ENCODE assay signal across 9 cellular contexts in genomic region chr5:148973455-148973854, GRCh38.
DNase-seq lines count a peak whose midpoint lies in the region; TF ChIP-seq lines count a peak whose summit lies in the region.
"Had no signal": no experiment of that assay in that cellular context is flagged by ENCODE, and none has a peak within 500 bp of the region (broad histone marks: within the 10 kb centered on the region; RNA-seq: fewer than 3 reads in every experiment).

No MANE protein-coding gene starts in this region.

- H3K4me1 ChIP-seq in adipocyte (ENCODE audit: control insufficient read depth, insufficient read depth, low read length) (peaks cover 46% of the 10 kb centered on the region), right atrium auricular region (peaks cover 0 to 37% of the 10 kb centered on the region in 2 donors), tibial nerve (peaks cover 0 to 41% (median 4%) of the 10 kb centered on the region in 4 donors)

- H3K27me3 ChIP-seq in adipocyte (replicated peaks; ENCODE audit: control insufficient read depth, insufficient read depth, low read length) (no peaks in the 10 kb centered on the region), right atrium auricular region (no peaks in the 10 kb centered on the region), tibial nerve (no peaks in the 10 kb centered on the region)

- H3K9ac ChIP-seq in adipocyte (ENCODE audit: low read length) = peak overlapping the region; percentile 51

- TF ChIP-seq CTCF in right atrium auricular region (IDR thresholded peaks at IDR 0.05) (no peak), tibial nerve (IDR thresholded peaks at IDR 0.05) (no peak), GM10266 (IDR thresholded peaks at IDR 0.05; ENCODE audit: control insufficient read depth, insufficient read depth, low read depth, missing control alignments) (no peak)

- WGBS in tibial nerve, 2 donors = 42% methylated on average over 2 of the region's 2 CpGs

- H3K36me3 ChIP-seq in adipocyte (ENCODE audit: control insufficient read depth, insufficient read depth, low read length, severe bottlenecking) (no peaks in the 10 kb centered on the region), right atrium auricular region (no peaks in the 10 kb centered on the region), tibial nerve (no peaks in the 10 kb centered on the region)

- H3K9me3 ChIP-seq in adipocyte (ENCODE audit: control insufficient read depth, low read length) (no peaks in the 10 kb centered on the region), right atrium auricular region (no peaks in the 10 kb centered on the region), tibial nerve (no peaks in the 10 kb centered on the region)

- H3K27ac ChIP-seq in right atrium auricular region (peak overlapping the region; percentile 69 to 89), tibial nerve (peak overlapping the region in 3 of 4 donors; percentile 37 to 74 (median 62))

- H3K4me3 ChIP-seq in adipocyte (ENCODE audit: low read length) (peak overlapping the region; percentile 50), right atrium auricular region (no peak overlapping the region), tibial nerve (no peak overlapping the region)

- DNase-seq in HS-5 (ENCODE audit: low read depth) (peak; percentile 63), adipocyte (ENCODE audit: low read depth) (peak; percentile 20), right atrium auricular region (ENCODE audit: low spot score) (no peak), tibial nerve (ENCODE audit: low spot score in 2 of 2) (no peak), ecto neural progenitor cell (ENCODE audit: low spot score) (no peak), GM10266 (ENCODE audit: extremely low spot score) (no peak), glomerular visceral epithelial cell (ENCODE audit: extremely low spot score) (no peak)
- DNase-seq: natural killer cell, NCI-H2081 had no signal

- TF ChIP-seq POLR2A in tibial nerve (IDR thresholded peaks at IDR 0.05) = no peak

- TF ChIP-seq EP300 in tibial nerve (IDR thresholded peaks at IDR 0.05) = no peak

Comparison
In these comparisons a context has a peak if more than half of its experiments do, and no peak if none do; other contexts are left out.
1. DNase-seq: peak in HS-5 (single experiment) and adipocyte (single experiment); none in right atrium auricular region (single experiment), tibial nerve (0 of 2), ecto neural progenitor cell (single experiment), GM10266 (single experiment) and glomerular visceral epithelial cell (single experiment).